12 cellular contexts compared by ENCODE assay signal in genomic region chr11:86559311-86559945, GRCh38.
A peak's percentile ranks its signal among the peaks of the same experiment; 100 is the strongest.
DNase-seq lines count a peak whose midpoint lies in the region; ATAC-seq, FAIRE-seq and TF ChIP-seq lines count a peak whose summit lies in the region.
"Had no signal": no experiment of that assay in that cellular context is flagged by ENCODE, and none has a peak within 500 bp of the region (broad histone marks: within the 10 kb centered on the region; RNA-seq: fewer than 3 reads in every experiment).

No MANE protein-coding gene starts in this region.

- H3K27me3 ChIP-seq in endothelial cell of umbilical vein (ENCODE audit: control insufficient read depth in 2 of 2, insufficient read depth in 2 of 2, low read length in 2 of 2) (no peaks in the 10 kb centered on the region), lung (ENCODE audit: control insufficient read depth, insufficient read depth) (no peaks in the 10 kb centered on the region), thyroid gland (no peaks in the 10 kb centered on the region)

- H3K36me3 ChIP-seq in endothelial cell of umbilical vein (ENCODE audit: control insufficient read depth in 2 of 2, extremely low read depth in 1 of 2, insufficient read depth in 2 of 2, low read length in 2 of 2) (no peaks in the 10 kb centered on the region), lung (ENCODE audit: control insufficient read depth in 2 of 2, insufficient read depth in 2 of 2, low read length in 2 of 2) (no peaks in the 10 kb centered on the region), thyroid gland (no peaks in the 10 kb centered on the region)

- CTCF ChIA-PET in endothelial cell of umbilical vein (lab: Charles Lee), result interaction anchor here (0.7 to 2.9 kb wide), 14 partner anchors 8 to 102 kb away, joined by 3 to 12 read pairs (median 4); no protein-coding TSS in a partner anchor
- CTCF ChIA-PET in HEK293T (lab: Yijun Ruan, JAX), result interaction anchor here (1.4 kb wide), 1 partner anchor 12 kb away, joined by 4 read pairs; no protein-coding TSS in a partner anchor

- TF ChIP-seq CTCF in endothelial cell of umbilical vein (IDR thresholded peaks at IDR 0.05; ENCODE audit: extremely low read depth in 1 of 2, insufficient read depth in 1 of 2, low read depth in 1 of 2, low read length in 2 of 2) (no peak), lung (IDR thresholded peaks at IDR 0.05; ENCODE audit: control extremely low read depth, extremely low read depth) (no peak), thyroid gland (IDR thresholded peaks at IDR 0.05) (no peak)

- H3K9me3 ChIP-seq in endothelial cell of umbilical vein (replicated peaks; ENCODE audit: control insufficient read depth, insufficient read depth, low read length) (no peaks in the 10 kb centered on the region), lung (ENCODE audit: control insufficient read depth in 2 of 2, insufficient read depth in 1 of 2, low read length in 1 of 2) (no peaks in the 10 kb centered on the region), thyroid gland (no peaks in the 10 kb centered on the region)

- H3K79me2 ChIP-seq in endothelial cell of umbilical vein (ENCODE audit: control insufficient read depth, insufficient read depth, low read length), result no peaks in the 10 kb centered on the region

- dilution Hi-C loops in endothelial cell of umbilical vein (cut with MboI; ENCODE audit: extremely low pct_ligation_motif_present, low sequenced_read_pairs), result no loop called here

- POLR2A ChIA-PET in endothelial cell of umbilical vein (lab: Charles Lee) (interaction anchor here (1.1 kb wide), 1 partner anchor 8 kb away, joined by 4 read pairs; no protein-coding TSS in a partner anchor), HEK293T (lab: Yijun Ruan, JAX) (interaction anchor here (1.7 kb wide), 2 partner anchors 11 to 35 kb away, joined by 3 to 5 read pairs; no protein-coding TSS in a partner anchor)

- intact Hi-C loops in endothelial cell of umbilical vein (cut with micrococcal nuclease), result loop anchor here (2.0 kb wide), 1 partner anchor 75 kb away; no protein-coding TSS in a partner anchor
- intact Hi-C loops in thyroid gland (cut with DNase I), result no loop called here

- no peak overlapping the region for H3K4me3 ChIP-seq in endothelial cell of umbilical vein (replicated peaks in 1 of 3; ENCODE audit: insufficient read depth in 1 of 3, low read depth in 1 of 3, low read length in 3 of 3)
- H3K4me3 ChIP-seq in lung, result no peak overlapping the region
- H3K4me3 ChIP-seq in thyroid gland (replicated peaks in 1 of 3), result no peak overlapping the region
- H3K4me3 ChIP-seq: SK-N-MC had no signal

- peaks cover 16% of the 10 kb centered on the region for H3K4me1 ChIP-seq in endothelial cell of umbilical vein (ENCODE audit: control insufficient read depth, extremely low read depth, insufficient read depth, low read length)
- peaks cover 9 to 16% of the 10 kb centered on the region in 2 donors for H3K4me1 ChIP-seq in lung (ENCODE audit: control insufficient read depth in 2 of 2, insufficient read depth in 2 of 2, low read length in 2 of 2)
- peaks cover 21% of the 10 kb centered on the region in 2 donors for H3K4me1 ChIP-seq in thyroid gland

- ATAC-seq in lung (ENCODE audit: insufficient read depth, low FRiP score) (peak; percentile 43), HG02852 (IDR thresholded peaks at IDR 0.05; ENCODE audit: unreplicated experiment) (no peak), HG03039 (IDR thresholded peaks at IDR 0.05; ENCODE audit: unreplicated experiment) (no peak)

- WGBS in lung, 2 donors, result 54 to 81% methylated on average over 7 of the region's 7 CpGs
- WGBS in thyroid gland, 2 donors, result 69 to 71% methylated on average over 7 of the region's 7 CpGs

- no peaks in the 10 kb centered on the region for H3K9me1 ChIP-seq in endothelial cell of umbilical vein (replicated peaks; ENCODE audit: control insufficient read depth, extremely low read depth, insufficient read depth, low read length)

- TF ChIP-seq POLR2A in endothelial cell of umbilical vein (IDR thresholded peaks at IDR 0.05; ENCODE audit: low read depth, low read length) (no peak), thyroid gland (IDR thresholded peaks at IDR 0.05) (no peak)

- peak overlapping the region; percentile 0 for H2AFZ ChIP-seq in endothelial cell of umbilical vein (ENCODE audit: low read depth, low read length)

- peak overlapping the region; percentile 0 for H3K9ac ChIP-seq in endothelial cell of umbilical vein (replicated peaks; ENCODE audit: extremely low read depth, insufficient read depth, low read length)

- H3K4me2 ChIP-seq in endothelial cell of umbilical vein (ENCODE audit: insufficient read depth, low read length), result no peak overlapping the region

- peak; percentile 96 for FAIRE-seq in endothelial cell of umbilical vein (lab: Jason Lieb, UNC)

- H3K27ac ChIP-seq in endothelial cell of umbilical vein (ENCODE audit: insufficient read depth, low read depth, low read length) (peak overlapping the region; percentile 44), lung (ENCODE audit: low read depth in 1 of 2, low read length in 1 of 2) (peak overlapping the region; percentile 72), thyroid gland (peak overlapping the region; percentile 40 to 63 (median 56))
- H3K27ac ChIP-seq: SK-N-MC had no signal

- H4K20me1 ChIP-seq in endothelial cell of umbilical vein (replicated peaks; ENCODE audit: control insufficient read depth, extremely low read depth, insufficient read depth, low read length), result no peaks in the 10 kb centered on the region

- peak; percentile 20 for DNase-seq in LoVo (ENCODE audit: low spot score)
- peak; percentile 79 for DNase-seq in endothelial cell of umbilical vein (ENCODE audit: low read depth, low spot score)
- DNase-seq in lung (ENCODE audit: low spot score), result no peak
- DNase-seq in thyroid gland, result no peak
- DNase-seq in HEK293T (ENCODE audit: extremely low spot score), result no peak
- DNase-seq in NCI-H2029 treated with DMSO at 0.1 percent for 48 hours (lab: John Stamatoyannopoulos, UW), result no peak
- DNase-seq: activated T-cell treated with anti-CD3 and anti-CD28 coated beads, Interleukin-2, amount 50 U/mL, for 48 hours; GOT3; stimulated activated CD4-positive, alpha-beta T cell treated with anti-CD3 and anti-CD28 coated beads, Interleukin-4, amount 100 ng/mL, for 1 hour had no signal

- TSS peak; percentile 45 for BruUV-seq in endothelial cell of umbilical vein (replicated peaks; lab: Mats Ljungman, UMichigan)

TF ChIP-seq in endothelial cell of umbilical vein, 7 proteins besides CTCF, POLR2A, EP300 and RAD21:
- TF ChIP-seq POLR2AphosphoS5 (IDR thresholded peaks at IDR 0.05; ENCODE audit: insufficient read depth, low read depth, low read length) (peak; percentile 26), GATA2 (IDR thresholded peaks at IDR 0.05; ENCODE audit: insufficient read depth, insufficient read length, low read depth, low read length) (peak; percentile 37), MYC (IDR thresholded peaks at IDR 0.05; ENCODE audit: low read depth, low read length) (no peak), MAX (IDR thresholded peaks at IDR 0.05; ENCODE audit: insufficient read depth, insufficient read length) (no peak), JUN (IDR thresholded peaks at IDR 0.05; ENCODE audit: borderline replicate concordance, insufficient read depth, insufficient read length, low read depth) (no peak), FOS (IDR thresholded peaks at IDR 0.05; ENCODE audit: borderline replicate concordance, insufficient read depth, low read length) (peak; percentile 6), EZH2 (IDR thresholded peaks at IDR 0.05; ENCODE audit: borderline replicate concordance, low read depth, low read length, severe bottlenecking) (no peak)

TF ChIP-seq in HEK293T, 16 proteins besides CTCF, POLR2A, EP300 and RAD21:
- TF ChIP-seq ZNF384 (IDR thresholded peaks at IDR 0.05), result no peak
- TF ChIP-seq LEF1 (IDR thresholded peaks at IDR 0.05; ENCODE audit: borderline replicate concordance), result no peak
- TF ChIP-seq L3MBTL2 (conservative IDR thresholded peaks at IDR 0.05), result no peak
- no peak for TF ChIP-seq NFRKB (IDR thresholded peaks at IDR 0.05)
- TF ChIP-seq SP1 (IDR thresholded peaks at IDR 0.05), result no peak
- TF ChIP-seq FOXM1 (IDR thresholded peaks at IDR 0.05; ENCODE audit: borderline replicate concordance), result no peak
- TF ChIP-seq SUZ12 (IDR thresholded peaks at IDR 0.05), result no peak
- no peak for TF ChIP-seq ELF4 (IDR thresholded peaks at IDR 0.05)
- TF ChIP-seq CTBP1 (IDR thresholded peaks at IDR 0.05; ENCODE audit: borderline replicate concordance), result no peak
- no peak for TF ChIP-seq TARDBP (IDR thresholded peaks at IDR 0.05)
- TF ChIP-seq FOXK2 (IDR thresholded peaks at IDR 0.05), result no peak
- no peak for TF ChIP-seq FOXA1 (IDR thresholded peaks at IDR 0.05)
- TF ChIP-seq HDGF (IDR thresholded peaks at IDR 0.05; ENCODE audit: borderline replicate concordance), result no peak
- no peak for TF ChIP-seq ARNT (IDR thresholded peaks at IDR 0.05)
- no peak for TF ChIP-seq BHLHE40 (IDR thresholded peaks at IDR 0.05; ENCODE audit: borderline replicate concordance)
- TF ChIP-seq PKNOX1 (IDR thresholded peaks at IDR 0.05), result no peak
TF ChIP-seq in HEK293T: peak in this region for 0.

Comparison
In these comparisons a context has a peak if more than half of its experiments do, and no peak if none do; other contexts are left out.
1. DNase-seq: peak in LoVo (single experiment) and endothelial cell of umbilical vein (single experiment); none in lung (single experiment), thyroid gland (0 of 2), HEK293T (single experiment) and NCI-H2029 treated with DMSO at 0.1 percent for 48 hours (single experiment).
2. Peak in every context shown above with its lines, with median percentiles within 50 percentile points of each other: H3K27ac ChIP-seq.